In the genomic region with DNA sequence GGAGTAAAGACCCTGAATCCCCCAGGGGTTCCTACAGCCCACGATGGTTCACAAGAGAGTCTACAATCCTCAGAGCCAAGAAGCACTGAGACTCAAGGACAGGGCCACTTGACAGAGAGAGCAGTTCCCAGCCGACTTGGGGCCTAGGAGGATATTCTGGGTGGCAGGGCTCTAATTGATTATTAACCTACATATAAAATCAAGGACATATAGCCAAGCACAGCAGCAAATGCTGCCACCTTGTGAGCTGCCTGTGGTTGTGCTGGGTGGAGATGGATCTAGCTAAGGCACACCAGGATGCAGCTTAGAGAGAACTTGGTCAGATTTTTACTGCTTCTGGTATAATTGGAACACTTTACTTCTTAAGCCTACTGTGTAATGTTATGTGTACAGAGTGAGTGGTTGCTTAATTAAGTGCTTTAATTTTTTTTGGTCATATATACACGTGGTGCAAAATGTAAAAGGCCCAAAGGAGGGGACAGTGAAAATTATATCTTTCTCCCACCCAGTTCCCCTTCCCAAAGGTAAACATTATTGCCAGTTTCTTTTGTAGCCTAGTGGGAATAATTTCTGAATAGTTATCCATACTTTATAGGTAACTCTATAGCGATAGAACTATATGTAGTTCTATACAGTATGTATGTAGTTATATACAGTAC, we compare ENCODE assay signal across 1 cellular context.
TF ChIP-seq lines count a peak whose summit lies in the region.

No MANE protein-coding gene starts in this region.

TF ChIP-seq in GM12878, 131 proteins besides CTCF, POLR2A, EP300 and RAD21 (continued from another document):
- no peak for TF ChIP-seq ZBTB33 (IDR thresholded peaks at IDR 0.05)
- TF ChIP-seq RUNX3 (IDR thresholded peaks at IDR 0.05; ENCODE audit: low read length) = peak; percentile 66; the same call in 1 of the 2 replicates
- TF ChIP-seq PML (IDR thresholded peaks at IDR 0.05; ENCODE audit: low read length) = no peak
- no peak for TF ChIP-seq SREBF2 (IDR thresholded peaks at IDR 0.05; ENCODE audit: low read length)
- no peak for TF ChIP-seq EGR1 (IDR thresholded peaks at IDR 0.05; ENCODE audit: borderline replicate concordance in 1 of 2, low read depth in 2 of 2, low read length in 2 of 2)
- TF ChIP-seq SUPT20H (IDR thresholded peaks at IDR 0.05; ENCODE audit: borderline replicate concordance, control insufficient read depth, low read depth, low read length) = no peak
- TF ChIP-seq IKZF1 (conservative IDR thresholded peaks at IDR 0.05) = 0 out of 2 replicates have a peak, but pooled peaks have one; percentile 17
